Comparison of ENCODE assay signal across 28 cellular contexts in the genomic region with DNA sequence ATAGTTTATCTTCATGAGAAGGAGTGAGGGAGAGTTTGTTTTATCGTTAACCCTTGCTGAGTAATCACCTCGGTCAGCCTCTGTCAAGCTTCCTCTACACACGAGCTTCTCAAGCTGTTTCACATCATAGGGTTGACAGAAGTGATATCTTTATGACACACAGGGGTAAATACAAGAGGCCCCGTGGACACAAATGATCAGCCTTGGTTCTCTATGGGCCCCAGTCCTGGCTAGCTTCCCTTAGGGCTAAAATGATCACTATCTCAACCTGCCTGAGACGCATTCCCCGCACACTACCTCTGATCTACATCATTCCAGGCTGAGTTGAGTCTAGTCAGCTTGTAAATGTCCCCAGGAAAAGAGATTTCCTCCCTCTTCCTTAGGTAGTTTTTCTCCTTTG. TPM values are rescaled to one million over a fixed set of nuclear protein-coding genes. Genes with fewer than 3 reads are reported as not detected.
DNase-seq lines count a peak whose midpoint lies in the region; ATAC-seq and TF ChIP-seq lines count a peak whose summit lies in the region.
"Had no signal": no experiment of that assay in that cellular context is flagged by ENCODE, and none has a peak within 500 bp of the region (broad histone marks: within the 10 kb centered on the region; RNA-seq: fewer than 3 reads in every experiment).

No MANE protein-coding gene starts in this region.

- no peak overlapping the region for H3K4me2 ChIP-seq in PC-9
- H3K4me2 ChIP-seq: KMS-11 had no signal

- BruUV-seq in PC-9 (replicated peaks; lab: Mats Ljungman, UMichigan): no TSS peak

- peak overlapping the region; percentile 36 for H2AFZ ChIP-seq in PC-9

- no peaks in the 10 kb centered on the region for H3F3A ChIP-seq in PC-9 (ENCODE audit: insufficient read depth, low read depth)

- H3K9me3 Mint-ChIP-seq in type B pancreatic cell: peaks cover 5% of the 10 kb centered on the region
- H3K9me3 Mint-ChIP-seq in natural killer cell treated with Interleukin-12 subunit alpha and Interleukin-12 subunit beta and Interleukin-15 and Interleukin-18, amount 100 ng/mL, for 72 hours: no peaks in the 10 kb centered on the region

- H3K79me2 ChIP-seq in PC-9 (ENCODE audit: low read depth): no peaks in the 10 kb centered on the region

- H3K4me1 ChIP-seq in PC-9 (replicated peaks; ENCODE audit: insufficient read depth): no peaks in the 10 kb centered on the region
- H3K4me1 ChIP-seq: body of pancreas, SJSA1 had no signal

- H3K4me1 Mint-ChIP-seq in type B pancreatic cell (ENCODE audit: unreplicated experiment): peaks cover 7% of the 10 kb centered on the region
- H3K4me1 Mint-ChIP-seq in natural killer cell treated with Interleukin-12 subunit alpha and Interleukin-12 subunit beta and Interleukin-15 and Interleukin-18, amount 100 ng/mL, for 72 hours (ENCODE audit: low read depth in 2 of 2): no peaks in the 10 kb centered on the region

- POLR2A ChIA-PET in PC-9 (lab: Charles Lee; ENCODE audit: unreplicated experiment): no interaction called here

- intact Hi-C loops in PC-9 (cut with micrococcal nuclease; ENCODE audit: unreplicated experiment): no loop called here

- no peaks in the 10 kb centered on the region for H3K27me3 ChIP-seq in PC-9 (ENCODE audit: insufficient read depth, low read depth)
- H3K27me3 ChIP-seq: body of pancreas, left lung, SJSA1, spleen, transverse colon had no signal

- CTCF ChIA-PET in PC-9 (lab: Charles Lee): no interaction called here

- peak overlapping the region; percentile 29 for H3K27ac Mint-ChIP-seq in type B pancreatic cell
- H3K27ac Mint-ChIP-seq in natural killer cell treated with Interleukin-12 subunit alpha and Interleukin-12 subunit beta and Interleukin-15 and Interleukin-18, amount 100 ng/mL, for 72 hours: no peak overlapping the region
- H3K27ac Mint-ChIP-seq: activated T-cell treated with anti-CD3 and anti-CD28 coated beads, Interleukin-2, amount 50 U/mL, for 72 hours; natural killer cell had no signal

- no peaks in the 10 kb centered on the region for H3K36me3 ChIP-seq in PC-9 (ENCODE audit: low read depth)
- H3K36me3 ChIP-seq: left lung, SJSA1, spleen, transverse colon had no signal

- DNase-seq in HuH-7.5 (ENCODE audit: low spot score) (peak; percentile 35), PC-9 (no peak), left kidney (ENCODE audit: low read depth, low spot score) (peak; percentile 43), type B pancreatic cell (ENCODE audit: extremely low spot score, unreplicated experiment) (no peak), NCI-H2227 (lab: John Stamatoyannopoulos, UW; ENCODE audit: unreplicated experiment) (no peak)
- DNase-seq in natural killer cell treated with Interleukin-12 subunit alpha and Interleukin-12 subunit beta and Interleukin-15 and Interleukin-18, amount 100 ng/mL, for 72 hours (ENCODE audit: low spot score): no peak
- DNase-seq: activated CD4-positive, CD25-positive, alpha-beta regulatory T cell; activated naive CD4-positive, alpha-beta T cell treated with Interleukin-2 at 50 U/mL for 16 hours; activated T-cell treated with anti-CD3 and anti-CD28 coated beads, Interleukin-2, amount 50 U/mL, for 72 hours; body of pancreas; DND-41; head of caudate nucleus; left lung; natural killer cell; NCI-H1048; NCI-H187; NCI-H2171 treated with DMSO at 0.1 percent for 48 hours; NCI-H524 treated with DMSO at 0.1 percent for 48 hours; NK-92 treated with Interleukin-12 subunit alpha and Interleukin-12 subunit beta, amount 100 ng/mL, for 24 hours; retina; spleen; T-helper 1 cell; transverse colon had no signal

- H4K20me1 ChIP-seq in PC-9 (ENCODE audit: insufficient read depth): no peaks in the 10 kb centered on the region

- H3K4me3 ChIP-seq in PC-9: no peak overlapping the region
- H3K4me3 ChIP-seq: body of pancreas, left lung, SJSA1, spleen, transverse colon had no signal

- no peaks in the 10 kb centered on the region for H3K36me3 Mint-ChIP-seq in type B pancreatic cell
- peaks cover 14% of the 10 kb centered on the region for H3K36me3 Mint-ChIP-seq in natural killer cell treated with Interleukin-12 subunit alpha and Interleukin-12 subunit beta and Interleukin-15 and Interleukin-18, amount 100 ng/mL, for 72 hours

- H3K9me3 ChIP-seq in PC-9 (ENCODE audit: insufficient read depth, low read depth): peaks cover 5% of the 10 kb centered on the region; the same call in 1 of the 2 replicates
- H3K9me3 ChIP-seq: body of pancreas, SJSA1 had no signal

- TF ChIP-seq CTCF in PC-9 (conservative IDR thresholded peaks at IDR 0.05) (no peak), type B pancreatic cell (conservative IDR thresholded peaks at IDR 0.05) (no peak)

- H3K27ac ChIP-seq in PC-9: no peak overlapping the region
- H3K27ac ChIP-seq: body of pancreas, C4-2B, KMS-11, SJSA1, transverse colon had no signal

- ATAC-seq in HG02642 (IDR thresholded peaks at IDR 0.05; ENCODE audit: poor library complexity, unreplicated experiment): no peak
- no peak for ATAC-seq in natural killer cell treated with Interleukin-12 subunit alpha and Interleukin-12 subunit beta and Interleukin-15 and Interleukin-18, amount 100 ng/mL, for 72 hours
- ATAC-seq: activated T-cell treated with anti-CD3 and anti-CD28 coated beads, Interleukin-2, amount 50 U/mL, for 72 hours; body of pancreas; HCT116; left lung; natural killer cell had no signal

- no peaks in the 10 kb centered on the region for H3K27me3 Mint-ChIP-seq in type B pancreatic cell
- peaks cover 11 to 41% of the 10 kb centered on the region in 2 donors for H3K27me3 Mint-ChIP-seq in natural killer cell treated with Interleukin-12 subunit alpha and Interleukin-12 subunit beta and Interleukin-15 and Interleukin-18, amount 100 ng/mL, for 72 hours

- peak overlapping the region; percentile 49 for H3K4me3 Mint-ChIP-seq in type B pancreatic cell
- H3K4me3 Mint-ChIP-seq in natural killer cell treated with Interleukin-12 subunit alpha and Interleukin-12 subunit beta and Interleukin-15 and Interleukin-18, amount 100 ng/mL, for 72 hours: no peak overlapping the region
- H3K4me3 Mint-ChIP-seq: activated T-cell treated with anti-CD3 and anti-CD28 coated beads, Interleukin-2, amount 50 U/mL, for 72 hours; natural killer cell had no signal

- no peaks in the 10 kb centered on the region for H3K9me2 ChIP-seq in PC-9 (ENCODE audit: insufficient read depth)

RNA-seq across cellular contexts. Expression of a gene that starts 35.3 kb away (rescaled TPM):
- 60.2 and 61.5 TPM in 2 replicates for total RNA-seq in PC-9 (2021)
- 21.5 and 28.8 TPM in 2 replicates for total RNA-seq in type B pancreatic cell (ENCODE audit: low replicate concordance)
- total RNA-seq in natural killer cell treated with Interleukin-12 subunit alpha and Interleukin-12 subunit beta and Interleukin-15 and Interleukin-18, amount 100 ng/mL, for 72 hours: 1 to 10 TPM in 1 of 2 donors, not detected in 1; 5.6 TPM

Comparison
In these comparisons a context has a peak if more than half of its experiments do, and no peak if none do; other contexts are left out.
1. DNase-seq: peak in HuH-7.5 (single experiment) and left kidney (single experiment); none in PC-9 (0 of 2), type B pancreatic cell (single experiment), NCI-H2227 (single experiment) and natural killer cell treated with Interleukin-12 subunit alpha and Interleukin-12 subunit beta and Interleukin-15 and Interleukin-18, amount 100 ng/mL, for 72 hours (single experiment).